In genomic region chr7:142331941-142332340, GRCh38 we compare ENCODE assay signal across 25 cellular contexts.
"Had no signal": no experiment of that assay in that cellular context is flagged by ENCODE, and none has a peak within 500 bp of the region (broad histone marks: within the 10 kb centered on the region; RNA-seq: fewer than 3 reads in every experiment).

No MANE protein-coding gene starts in this region.

- H3K4me3 ChIP-seq: colonic mucosa, gastrocnemius medialis, hepatocyte, pancreas, psoas muscle, smooth muscle cell, tibial artery, upper lobe of right lung had no signal

- H3K4me1 Mint-ChIP-seq: stimulated activated memory B cell treated with anti-CD40 and anti-IgM and Interleukin-4, amounts not matched to agents 10 μg/mL and 1 μg/mL and 100 μg/mL, for 72 hours had no signal

- H3K4me1 ChIP-seq: colonic mucosa, pancreas, psoas muscle, tibial artery, upper lobe of right lung had no signal

- DNase-seq: activated B cell treated with CpG ODN at 0.5 μM for 24 hours; activated CD4-positive, alpha-beta T cell treated with anti-CD3 and anti-CD28 coated beads for 4 hours; activated CD8-positive, alpha-beta T cell treated with anti-CD3 and anti-CD28 coated beads for 36 hours; activated T-cell treated with anti-CD3 and anti-CD28 coated beads, Interleukin-2, amount 50 U/mL, for 72 hours; colonic mucosa; effector memory CD4-positive, alpha-beta T cell; gastrocnemius medialis; left cardiac atrium; left ventricle myocardium superior; naive B cell; pancreas; psoas muscle; stimulated activated CD4-positive, alpha-beta T cell treated with anti-CD3 and anti-CD28 coated beads, Interleukin-1b, Interleukin-23, amount 100 ng/mL, for 48 hours; stimulated activated CD4-positive, alpha-beta T cell treated with anti-CD3 and anti-CD28 coated beads, Interleukin-4, amount 100 ng/mL, for 4 hours; stimulated activated CD8-positive, alpha-beta memory T cell treated with anti-CD3 and anti-CD28 coated beads, Interleukin-4, amount 100 ng/mL, for 48 hours; stimulated activated naive CD8-positive, alpha-beta T cell treated with anti-CD3 and anti-CD28 coated beads, Interleukin-15, amount 100 ng/mL, for 72 hours; T-helper 1 cell; tibial artery; upper lobe of right lung had no signal

- H3K9me3 Mint-ChIP-seq: activated B cell treated with CpG ODN at 0.5 μM for 24 hours; activated CD8-positive, alpha-beta T cell treated with anti-CD3 and anti-CD28 coated beads for 36 hours; activated T-cell treated with anti-CD3 and anti-CD28 coated beads, Interleukin-2, amount 50 U/mL, for 72 hours; central memory CD8-positive, alpha-beta T cell; naive B cell; stimulated activated memory B cell treated with anti-CD40 and anti-IgM and Interleukin-4, amounts not matched to agents 10 μg/mL and 1 μg/mL and 100 μg/mL, for 72 hours; stimulated activated naive CD8-positive, alpha-beta T cell treated with anti-CD3 and anti-CD28 coated beads, Interleukin-15, amount 100 ng/mL, for 72 hours; T-helper 2 cell treated with Interferon-gamma antibody and Interleukin-4, amounts not matched to agents 5 μg/mL and 100 μg/mL, for 36 hours had no signal

- H3K27me3 ChIP-seq: colonic mucosa, gastrocnemius medialis, pancreas had no signal

- H3K27ac Mint-ChIP-seq: activated B cell treated with CpG ODN at 0.5 μM for 24 hours; activated CD8-positive, alpha-beta T cell treated with anti-CD3 and anti-CD28 coated beads for 36 hours; activated naive CD8-positive, alpha-beta T cell; activated T-cell treated with anti-CD3 and anti-CD28 coated beads, Interleukin-2, amount 50 U/mL, for 72 hours; naive B cell; stimulated activated memory B cell treated with anti-CD40 and anti-IgM and Interleukin-4, amounts not matched to agents 10 μg/mL and 1 μg/mL and 100 μg/mL, for 72 hours; stimulated activated naive CD8-positive, alpha-beta T cell treated with anti-CD3 and anti-CD28 coated beads, Interleukin-15, amount 100 ng/mL, for 72 hours; T-helper 2 cell treated with Interferon-gamma antibody and Interleukin-4, amounts not matched to agents 5 μg/mL and 100 μg/mL, for 36 hours had no signal

- ATAC-seq: activated CD8-positive, alpha-beta T cell treated with anti-CD3 and anti-CD28 coated beads for 36 hours; gastrocnemius medialis; left cardiac atrium; left ventricle myocardium superior; pancreas; psoas muscle; stimulated activated memory B cell treated with anti-CD40 and anti-IgM and Interleukin-4, amounts not matched to agents 10 μg/mL and 1 μg/mL and 100 μg/mL, for 72 hours; stimulated activated naive CD8-positive, alpha-beta T cell treated with anti-CD3 and anti-CD28 coated beads, Interleukin-15, amount 100 ng/mL, for 72 hours; upper lobe of right lung had no signal

- H3K36me3 Mint-ChIP-seq: activated naive CD8-positive, alpha-beta T cell; naive B cell; stimulated activated memory B cell treated with anti-CD40 and anti-IgM and Interleukin-4, amounts not matched to agents 10 μg/mL and 1 μg/mL and 100 μg/mL, for 72 hours had no signal

- H3K9me3 ChIP-seq: colonic mucosa, gastrocnemius medialis, pancreas, psoas muscle, tibial artery, upper lobe of right lung had no signal

- H3K27ac ChIP-seq: colonic mucosa, gastrocnemius medialis, hepatocyte, pancreas, psoas muscle, tibial artery, upper lobe of right lung had no signal

- H3K36me3 ChIP-seq: colonic mucosa, gastrocnemius medialis, pancreas, tibial artery, upper lobe of right lung had no signal

- H3K4me3 Mint-ChIP-seq: activated B cell treated with CpG ODN at 0.5 μM for 24 hours; activated CD8-positive, alpha-beta T cell treated with anti-CD3 and anti-CD28 coated beads for 36 hours; activated naive CD8-positive, alpha-beta T cell; activated T-cell treated with anti-CD3 and anti-CD28 coated beads, Interleukin-2, amount 50 U/mL, for 72 hours; central memory CD8-positive, alpha-beta T cell; naive B cell; stimulated activated memory B cell treated with anti-CD40 and anti-IgM and Interleukin-4, amounts not matched to agents 10 μg/mL and 1 μg/mL and 100 μg/mL, for 72 hours; stimulated activated naive CD8-positive, alpha-beta T cell treated with anti-CD3 and anti-CD28 coated beads, Interleukin-15, amount 100 ng/mL, for 72 hours; T-helper 2 cell treated with Interferon-gamma antibody and Interleukin-4, amounts not matched to agents 5 μg/mL and 100 μg/mL, for 36 hours had no signal
